29 cellular contexts compared by ENCODE assay signal in the genomic region with DNA sequence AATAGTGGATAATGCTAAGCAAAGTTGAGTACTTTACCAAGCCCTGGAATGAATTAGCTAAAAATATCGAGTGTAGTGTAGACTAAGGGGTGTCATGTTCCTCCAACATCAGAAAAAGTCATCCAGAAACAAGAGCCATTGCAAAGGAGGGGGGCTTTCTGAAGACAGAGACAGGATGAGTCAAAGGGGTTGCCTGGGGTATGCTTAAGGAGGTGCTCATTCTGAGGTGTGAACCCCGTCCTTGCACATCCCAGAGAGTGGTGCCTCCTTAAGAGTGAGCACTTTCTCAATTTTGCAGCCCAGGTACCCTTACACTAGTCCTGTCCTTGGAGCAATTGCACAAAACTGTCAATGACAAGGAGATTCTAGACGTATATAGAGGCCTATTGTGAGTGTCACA. TPM values are rescaled to one million over a fixed set of nuclear protein-coding genes. Genes with fewer than 3 reads are reported as not detected.
"Had no signal": no experiment of that assay in that cellular context is flagged by ENCODE, and none has a peak within 500 bp of the region (broad histone marks: within the 10 kb centered on the region; RNA-seq: fewer than 3 reads in every experiment).

No MANE protein-coding gene starts in this region.

- H3K4me1 Mint-ChIP-seq: nephron, neural progenitor cell had no signal

- DNase-seq: cortex of kidney; foreskin fibroblast; gastrocnemius medialis; head of caudate nucleus; kidney; right lobe of liver; small intestine; stimulated activated CD4-positive, alpha-beta T cell treated with anti-CD3 and anti-CD28 coated beads, Interleukin-15, amount 100 ng/mL, for 24 hours; stimulated activated CD4-positive, alpha-beta T cell treated with anti-CD3 and anti-CD28 coated beads, Interleukin-2, amount 100 ng/mL, for 48 hours; stimulated activated naive CD4-positive, alpha-beta T cell; substantia nigra; testis; tibial artery had no signal

- H3K27me3 Mint-ChIP-seq: memory B cell had no signal

- H3K36me3 ChIP-seq: gastrocnemius medialis, neural progenitor cell, right lobe of liver, tibial artery had no signal

- H3K4me2 ChIP-seq: hepatocyte, neural progenitor cell had no signal

- H3K9me3 ChIP-seq: gastrocnemius medialis, right lobe of liver, testis, tibial artery had no signal

- H3K4me3 Mint-ChIP-seq: memory B cell, nephron, neural progenitor cell, type B pancreatic cell had no signal

- H3K27ac Mint-ChIP-seq: memory B cell, nephron, neural progenitor cell, progenitor cell of endocrine pancreas, type B pancreatic cell had no signal

- H3K9me3 Mint-ChIP-seq: memory B cell, type B pancreatic cell had no signal

- H3K27me3 ChIP-seq: gastrocnemius medialis, hepatocyte, neural progenitor cell, right lobe of liver, testis had no signal

- H3K4me1 ChIP-seq: parathyroid adenoma, right lobe of liver, testis, tibial artery had no signal

- H3K36me3 Mint-ChIP-seq: memory B cell, neural progenitor cell, type B pancreatic cell had no signal

- H3K4me3 ChIP-seq: gastrocnemius medialis, hepatocyte, lung, neural progenitor cell, right lobe of liver, testis, tibial artery had no signal

- ATAC-seq: esophagus mucosa, gastrocnemius medialis, left lobe of liver, right lobe of liver had no signal

- H3K27ac ChIP-seq: epithelial cell of prostate, gastrocnemius medialis, hepatocyte, neural progenitor cell, parathyroid adenoma, right lobe of liver, testis, tibial artery had no signal

- H3K9ac ChIP-seq: neural progenitor cell, parathyroid adenoma had no signal

RNA-seq across cellular contexts. Expression of gene C10orf71, which starts 43.1 kb away (rescaled TPM):
- total RNA-seq: dermis microvascular lymphatic vessel endothelial cell, esophagus mucosa, glomerular endothelial cell, hepatocyte, kidney, left lobe of liver, liver, lung, mononuclear cell, osteoblast, progenitor cell of endocrine pancreas had no signal
